26 cellular contexts compared by ENCODE assay signal in the genomic region with DNA sequence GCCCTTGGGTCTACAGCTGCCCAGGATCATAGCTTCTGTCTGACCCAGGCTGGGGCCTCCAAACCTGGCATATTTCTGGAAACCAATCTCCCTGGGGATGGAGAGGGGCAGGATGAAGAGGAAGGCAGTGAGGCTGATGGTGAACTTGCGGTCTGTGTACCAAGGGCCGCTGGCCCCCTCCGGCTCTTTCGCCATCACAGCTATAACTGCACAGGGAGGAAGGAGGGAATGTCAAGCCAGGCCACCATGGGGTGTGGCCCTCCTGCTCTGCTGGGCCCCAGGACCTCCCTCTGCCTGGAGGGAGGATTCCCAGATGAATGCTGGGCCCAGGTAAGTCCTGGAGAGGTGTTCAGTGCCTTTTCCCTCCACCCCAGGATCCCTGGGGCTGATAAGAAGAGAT.
"Had no signal": no experiment of that assay in that cellular context is flagged by ENCODE, and none has a peak within 500 bp of the region (broad histone marks: within the 10 kb centered on the region; RNA-seq: fewer than 3 reads in every experiment).

No MANE protein-coding gene starts in this region.

- H3K27ac ChIP-seq: brain microvascular endothelial cell, epithelial cell of prostate, esophagus squamous epithelium, WERI-Rb-1 had no signal

- H3K36me3 ChIP-seq: WERI-Rb-1 had no signal

- H3K27ac Mint-ChIP-seq: activated B cell treated with CpG ODN at 0.5 μM for 24 hours; activated CD8-positive, alpha-beta T cell treated with anti-CD3 and anti-CD28 coated beads for 36 hours; activated naive CD8-positive, alpha-beta T cell; activated T-helper 17 cell treated with anti-CD3 and anti-CD28 coated beads, Interleukin-2, amount 50 U/mL, for 72 hours; effector memory CD8-positive, alpha-beta T cell; T-helper 17 cell; T-helper 2 cell treated with Interferon-gamma antibody and Interleukin-4, amounts not matched to agents 5 μg/mL and 100 μg/mL, for 36 hours had no signal

- H3K27me3 Mint-ChIP-seq: activated B cell treated with CpG ODN at 0.5 μM for 24 hours; activated CD8-positive, alpha-beta T cell treated with anti-CD3 and anti-CD28 coated beads for 36 hours; activated naive CD8-positive, alpha-beta T cell; activated T-helper 17 cell treated with anti-CD3 and anti-CD28 coated beads, Interleukin-2, amount 50 U/mL, for 72 hours; central memory CD8-positive, alpha-beta T cell; effector memory CD8-positive, alpha-beta T cell; T-helper 17 cell had no signal

- H3K4me3 Mint-ChIP-seq: activated B cell treated with CpG ODN at 0.5 μM for 24 hours; activated CD8-positive, alpha-beta T cell treated with anti-CD3 and anti-CD28 coated beads for 36 hours; activated naive CD8-positive, alpha-beta T cell; activated T-cell treated with anti-CD3 and anti-CD28 coated beads, Interleukin-2, amount 50 U/mL, for 4 hours; activated T-helper 17 cell treated with anti-CD3 and anti-CD28 coated beads, Interleukin-2, amount 50 U/mL, for 72 hours; central memory CD8-positive, alpha-beta T cell; effector memory CD8-positive, alpha-beta T cell; T-helper 17 cell; T-helper 2 cell treated with Interferon-gamma antibody and Interleukin-4, amounts not matched to agents 5 μg/mL and 100 μg/mL, for 36 hours had no signal

- H3K4me3 ChIP-seq: esophagus squamous epithelium had no signal

- ATAC-seq: activated CD4-positive, CD25-positive, alpha-beta regulatory T cell treated with anti-CD3 and anti-CD28 coated beads, Interleukin-2, amount 50 U/mL, for 24 hours; activated T-cell treated with anti-CD3 and anti-CD28 coated beads, Interleukin-2, amount 50 U/mL, for 4 hours; activated T-helper 17 cell treated with anti-CD3 and anti-CD28 coated beads, Interleukin-2, amount 50 U/mL, for 72 hours; effector memory CD8-positive, alpha-beta T cell; T-helper 17 cell had no signal

- H3K9me3 ChIP-seq: esophagus squamous epithelium had no signal

- H3K27me3 ChIP-seq: brain microvascular endothelial cell, esophagus squamous epithelium had no signal

- DNase-seq: activated B cell treated with CpG ODN at 0.5 μM for 24 hours; activated CD4-positive, alpha-beta T cell treated with anti-CD3 and anti-CD28 coated beads, Interleukin-2, amount 50 U/mL, for 1 hour; activated CD8-positive, alpha-beta memory T cell treated with anti-CD3 and anti-CD28 coated beads for 24 hours; activated effector memory CD4-positive, alpha-beta T cell treated with Interleukin-2 at 50 U/mL for 16 hours; activated gamma-delta T cell treated with Interleukin-2 at 50 U/mL for 16 hours; activated naive CD4-positive, alpha-beta T cell treated with anti-CD3 and anti-CD28 coated beads, Interleukin-2, amount 50 U/mL, for 16 hours; activated naive CD4-positive, alpha-beta T cell treated with Interleukin-2 at 50 U/mL for 16 hours; activated T-cell treated with anti-CD3 and anti-CD28 coated beads, Interleukin-2, amount 50 U/mL, for 4 hours; amniotic stem cell; brain microvascular endothelial cell; cortex of kidney; effector CD4-positive, alpha-beta T cell; effector memory CD8-positive, alpha-beta T cell; esophagus squamous epithelium; foreskin melanocyte; T-helper 1 cell; T-helper 17 cell; T1000; WERI-Rb-1 had no signal

- H3K9me3 Mint-ChIP-seq: activated B cell treated with CpG ODN at 0.5 μM for 24 hours; activated CD8-positive, alpha-beta T cell treated with anti-CD3 and anti-CD28 coated beads for 36 hours; activated T-cell treated with anti-CD3 and anti-CD28 coated beads, Interleukin-2, amount 50 U/mL, for 4 hours; activated T-helper 17 cell treated with anti-CD3 and anti-CD28 coated beads, Interleukin-2, amount 50 U/mL, for 72 hours; central memory CD8-positive, alpha-beta T cell; effector memory CD8-positive, alpha-beta T cell; T-helper 2 cell treated with Interferon-gamma antibody and Interleukin-4, amounts not matched to agents 5 μg/mL and 100 μg/mL, for 36 hours had no signal
